Comparison of ENCODE assay signal across 18 cellular contexts in genomic region chr17:79716183-79716797, GRCh38. TPM values are rescaled to one million over a fixed set of nuclear protein-coding genes. Genes with fewer than 3 reads are reported as not detected.
DNase-seq lines count a peak whose midpoint lies in the region; ATAC-seq and TF ChIP-seq lines count a peak whose summit lies in the region.
"Had no signal": no experiment of that assay in that cellular context is flagged by ENCODE, and none has a peak within 500 bp of the region (broad histone marks: within the 10 kb centered on the region; RNA-seq: fewer than 3 reads in every experiment).

No MANE protein-coding gene starts in this region.

- H3K36me3 ChIP-seq in BE2C (no peaks in the 10 kb centered on the region), osteoblast (ENCODE audit: insufficient read depth, low read length) (no peaks in the 10 kb centered on the region)
- H3K36me3 ChIP-seq in BLaER1 treated with 17β-estradiol and CSF1 and Interleukin-3, amounts not matched to agents 10 nM and 100 nM, result no peaks in the 10 kb centered on the region

- H3K9me3 ChIP-seq in BE2C (no peaks in the 10 kb centered on the region), osteoblast (ENCODE audit: low read depth, low read length) (no peaks in the 10 kb centered on the region)
- H3K9me3 ChIP-seq in BLaER1 treated with 17β-estradiol and CSF1 and Interleukin-3, amounts not matched to agents 10 nM and 100 nM (replicated peaks in 1 of 11), result no peaks in the 10 kb centered on the region

- 0 out of 22 replicates have a peak overlapping the region, but pooled peaks of 1 of the 11 experiments have one; percentile 13 for H3K9ac ChIP-seq in BLaER1 treated with 17β-estradiol and CSF1 and Interleukin-3, amounts not matched to agents 10 nM and 100 nM

- H3K4me2 ChIP-seq in BLaER1 treated with 17β-estradiol and CSF1 and Interleukin-3, amounts not matched to agents 10 nM and 100 nM, result peak overlapping the region in 9 of 11 experiments; percentile 9 to 73 (median 48); a peak in 14 of 22 replicates
- H3K4me2 ChIP-seq in osteoblast (ENCODE audit: insufficient read depth, low read length), result no peak overlapping the region
- H3K4me2 ChIP-seq: GM23338 had no signal

- no peak overlapping the region for H2AFZ ChIP-seq in osteoblast (ENCODE audit: low read length)
- H2AFZ ChIP-seq: GM23338 had no signal

- H3K4me1 ChIP-seq in BE2C, result peaks cover 22% of the 10 kb centered on the region
- H3K4me1 ChIP-seq in BLaER1 treated with 17β-estradiol and CSF1 and Interleukin-3, amounts not matched to agents 10 nM and 100 nM, result peaks cover 0 to 56% (median 39%) of the 10 kb centered on the region in 10 experiments; a peak in 16 of 20 replicates
- H3K4me1 ChIP-seq in osteoblast (ENCODE audit: insufficient read depth, low read length), result no peaks in the 10 kb centered on the region

- H3K4me3 ChIP-seq in BE2C (ENCODE audit: low read depth, low read length), result peak overlapping the region; percentile 16; the same call in 1 of the 2 replicates
- no peak overlapping the region for H3K4me3 ChIP-seq in BLaER1 treated with 17β-estradiol and CSF1 and Interleukin-3, amounts not matched to agents 10 nM and 100 nM
- H3K4me3 ChIP-seq in osteoblast (ENCODE audit: insufficient read depth, low read length), result no peak overlapping the region
- H3K4me3 ChIP-seq: GM23338, K562 had no signal

- DNase-seq in BE2C, result peak; percentile 43
- DNase-seq in osteoblast (ENCODE audit: insufficient read length, low spot score, missing footprints), result peak; percentile 41
- no peak for DNase-seq in HT-29 (ENCODE audit: low spot score)
- DNase-seq in NCI-H2029 treated with DMSO at 0.1 percent for 48 hours (lab: John Stamatoyannopoulos, UW), result no peak
- DNase-seq in activated CD4-positive, CD25-positive, alpha-beta regulatory T cell treated with anti-CD3 and anti-CD28 coated beads, Interleukin-2, amount 50 U/mL, for 72 hours, result no peak
- DNase-seq: Calu3; CD4-positive, alpha-beta memory T cell; DMS79 treated with DMSO at 0.1 percent for 48 hours; GF-D8; H7; IMR-90 had no signal

- H3K27ac ChIP-seq in BLaER1 treated with 17β-estradiol and CSF1 and Interleukin-3, amounts not matched to agents 10 nM and 100 nM, result no peak overlapping the region
- H3K27ac ChIP-seq in osteoblast (ENCODE audit: low read depth, low read length), result no peak overlapping the region

- no peaks in the 10 kb centered on the region for H3K79me2 ChIP-seq in osteoblast (ENCODE audit: insufficient read depth, low read length)

- ATAC-seq in esophagus mucosa, result peak; percentile 35
- ATAC-seq: GM23338, K562 had no signal

- H3K27me3 ChIP-seq in BE2C (no peaks in the 10 kb centered on the region), osteoblast (ENCODE audit: insufficient read depth, low read length) (peaks cover 3% of the 10 kb centered on the region)
- no peaks in the 10 kb centered on the region for H3K27me3 ChIP-seq in BLaER1 treated with 17β-estradiol and CSF1 and Interleukin-3, amounts not matched to agents 10 nM and 100 nM

- no peak for TF ChIP-seq CTCF in BE2C (IDR thresholded peaks at IDR 0.05; ENCODE audit: low read depth, low read length)
- TF ChIP-seq CTCF in osteoblast (IDR thresholded peaks at IDR 0.05; ENCODE audit: extremely low read depth, low read depth, low read length), result no peak

- H4K20me1 ChIP-seq in BLaER1 treated with 17β-estradiol and CSF1 and Interleukin-3, amounts not matched to agents 10 nM and 100 nM, result no peaks in the 10 kb centered on the region; a peak in 2 of 22 replicates
- H4K20me1 ChIP-seq in osteoblast (ENCODE audit: insufficient read depth, low read length), result no peaks in the 10 kb centered on the region

RNA-seq across cellular contexts. Expression of gene ENPP7, which starts 14.5 kb away (rescaled TPM):
- polyA plus RNA-seq in BE2C (2012; ENCODE audit: insufficient read depth, insufficient read length, low read depth), result not detected
- total RNA-seq in esophagus mucosa (not detected), osteoblast (not detected in 2 replicates)
- not detected in 2 replicates for total RNA-seq in HT-29 (2014; rRNA removed; shearing (Covaris generic))
- total RNA-seq: A172, Calu3, GM23338, H7, HT1080, IMR-90, K562 had no signal
- polyA plus RNA-seq: CD14-positive monocyte, GM23338, IMR-90, K562 had no signal

Comparison
In these comparisons a context has a peak if more than half of its experiments do, and no peak if none do; other contexts are left out.
1. DNase-seq: peak in BE2C (single experiment) and osteoblast (single experiment); none in HT-29 (single experiment), NCI-H2029 treated with DMSO at 0.1 percent for 48 hours (single experiment) and activated CD4-positive, CD25-positive, alpha-beta regulatory T cell treated with anti-CD3 and anti-CD28 coated beads, Interleukin-2, amount 50 U/mL, for 72 hours (single experiment).